19 cellular contexts compared by ENCODE assay signal in genomic region chr5:102048940-102049339, GRCh38.
DNase-seq lines count a peak whose midpoint lies in the region; ATAC-seq and TF ChIP-seq lines count a peak whose summit lies in the region.
"Had no signal": no experiment of that assay in that cellular context is flagged by ENCODE, and none has a peak within 500 bp of the region (broad histone marks: within the 10 kb centered on the region; RNA-seq: fewer than 3 reads in every experiment).

No MANE protein-coding gene starts in this region.

- in situ Hi-C loops in KBM-7 (cut with MboI; ENCODE audit: low pct_unique_long_range_greater_than_20kb, low sequenced_read_pairs): no loop called here

- H3K4me3 ChIP-seq in BE2C (ENCODE audit: low read depth, low read length): no peak overlapping the region
- H3K4me3 ChIP-seq: coronary artery, esophagus muscularis mucosa, mucosa of descending colon, prostate gland had no signal

- no peaks in the 10 kb centered on the region for H3K27me3 ChIP-seq in BE2C
- H3K27me3 ChIP-seq: esophagus muscularis mucosa had no signal

- DNase-seq in BE2C: peak; percentile 14
- DNase-seq in KBM-7: peak; percentile 53
- peak; percentile 5 for DNase-seq in NCI-H345 (lab: John Stamatoyannopoulos, UW)
- peak; percentile 29 for DNase-seq in SKM-1 treated with dmso at 0.1 percent for 144 hours (lab: John Stamatoyannopoulos, UW; ENCODE audit: unreplicated experiment)
- DNase-seq in Ammon's horn (ENCODE audit: low spot score): no peak
- DNase-seq: activated CD4-positive, alpha-beta T cell treated with anti-CD3 and anti-CD28 coated beads for 1 hour; activated T-cell treated with anti-CD3 and anti-CD28 coated beads, Interleukin-2, amount 50 U/mL, for 72 hours; amniotic stem cell; DMS79; mucosa of descending colon; NCI-H226; stimulated activated CD4-positive, alpha-beta T cell treated with anti-CD3 and anti-CD28 coated beads, Interleukin-1b, Interleukin-23, amount 100 ng/mL, for 48 hours had no signal

- no peaks in the 10 kb centered on the region for H3K36me3 ChIP-seq in BE2C
- H3K36me3 ChIP-seq: esophagus muscularis mucosa, prostate gland had no signal

- no peaks in the 10 kb centered on the region for H3K9me3 ChIP-seq in BE2C
- H3K9me3 ChIP-seq: esophagus muscularis mucosa, mucosa of descending colon, prostate gland had no signal

- H3K4me1 ChIP-seq in BE2C: peaks cover 6% of the 10 kb centered on the region
- H3K4me1 ChIP-seq: esophagus muscularis mucosa, prostate gland had no signal

- ATAC-seq in GM19397 (IDR thresholded peaks at IDR 0.05; ENCODE audit: unreplicated experiment): no peak
- no peak for ATAC-seq in GM21576 (IDR thresholded peaks at IDR 0.05; ENCODE audit: unreplicated experiment)
- ATAC-seq in GM21717 (IDR thresholded peaks at IDR 0.05; ENCODE audit: unreplicated experiment): no peak
- ATAC-seq: activated T-cell treated with anti-CD3 and anti-CD28 coated beads, Interleukin-2, amount 50 U/mL, for 72 hours; mucosa of descending colon; stimulated activated effector memory CD8-positive, alpha-beta T cell treated with anti-CD3 and anti-CD28 coated beads, Interleukin-12 subunit alpha, Interleukin-12 subunit beta, amount 100 ng/mL, for 72 hours had no signal

- no peak for TF ChIP-seq CTCF in BE2C (IDR thresholded peaks at IDR 0.05; ENCODE audit: low read depth, low read length)
